Comparison of ENCODE assay signal across 19 cellular contexts in the genomic region with DNA sequence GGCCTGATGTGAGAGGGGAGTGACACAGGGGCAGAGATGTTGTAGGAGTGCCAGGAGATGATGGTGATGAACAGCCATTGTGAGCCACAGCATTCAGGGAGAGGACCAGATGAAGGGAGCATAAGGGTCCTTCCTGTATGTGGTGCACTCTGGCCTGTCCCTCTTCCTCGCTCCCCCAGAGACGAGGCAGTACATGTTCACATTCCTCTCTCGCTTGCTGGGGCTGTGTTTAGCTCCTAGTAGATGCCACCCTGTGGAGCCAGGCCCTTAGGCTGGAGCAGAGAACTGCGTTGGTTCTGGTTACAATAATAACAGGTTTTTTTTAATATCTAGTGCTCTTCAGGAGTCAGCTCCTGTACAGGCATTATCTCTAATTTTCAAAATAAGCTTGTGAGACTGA.
"Had no signal": no experiment of that assay in that cellular context is flagged by ENCODE, and none has a peak within 500 bp of the region (broad histone marks: within the 10 kb centered on the region; RNA-seq: fewer than 3 reads in every experiment).

No MANE protein-coding gene starts in this region.

- DNase-seq: KBM-7; MV-4-11; NCI-H1048; NCI-H1105; NCI-H1436 treated with DMSO at 0.1 percent for 48 hours; NCI-H1694; NCI-H187 treated with DMSO at 0.1 percent for 48 hours; NCI-H2029 treated with DMSO at 0.1 percent for 48 hours; NCI-H2171; NCI-H524; NCI-H526 treated with DMSO at 0.1 percent for 48 hours; NCI-H748 treated with DMSO at 0.1 percent for 48 hours; NK-92 treated with Interleukin-12 subunit alpha and Interleukin-12 subunit beta, amount 100 ng/mL, for 24 hours; PC-3; SHP77; SK-N-SH; SW 1271; T-cell had no signal

- ATAC-seq: Panc1, PC-3, T-cell had no signal
